1 cellular context compared by ENCODE assay signal in the genomic region with DNA sequence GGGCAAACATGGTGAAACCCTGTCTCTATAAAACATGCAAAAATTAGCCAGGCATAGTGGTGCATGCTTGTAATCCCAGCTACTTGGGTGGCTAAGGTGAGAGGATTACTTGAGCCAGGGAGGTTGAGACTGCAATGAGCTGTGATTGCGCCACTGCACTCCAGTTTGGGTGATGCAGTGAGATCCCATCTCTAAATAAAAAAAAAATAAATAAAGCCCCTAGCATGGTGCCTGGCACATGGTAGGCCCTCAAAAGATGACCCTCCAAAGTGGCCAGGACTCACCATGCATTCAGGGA.
TF ChIP-seq lines count a peak whose summit lies in the region.

No MANE protein-coding gene starts in this region.

TF ChIP-seq in GM23338, 12 proteins besides CTCF, POLR2A, EP300 and RAD21:
- TF ChIP-seq, protein P1, sequence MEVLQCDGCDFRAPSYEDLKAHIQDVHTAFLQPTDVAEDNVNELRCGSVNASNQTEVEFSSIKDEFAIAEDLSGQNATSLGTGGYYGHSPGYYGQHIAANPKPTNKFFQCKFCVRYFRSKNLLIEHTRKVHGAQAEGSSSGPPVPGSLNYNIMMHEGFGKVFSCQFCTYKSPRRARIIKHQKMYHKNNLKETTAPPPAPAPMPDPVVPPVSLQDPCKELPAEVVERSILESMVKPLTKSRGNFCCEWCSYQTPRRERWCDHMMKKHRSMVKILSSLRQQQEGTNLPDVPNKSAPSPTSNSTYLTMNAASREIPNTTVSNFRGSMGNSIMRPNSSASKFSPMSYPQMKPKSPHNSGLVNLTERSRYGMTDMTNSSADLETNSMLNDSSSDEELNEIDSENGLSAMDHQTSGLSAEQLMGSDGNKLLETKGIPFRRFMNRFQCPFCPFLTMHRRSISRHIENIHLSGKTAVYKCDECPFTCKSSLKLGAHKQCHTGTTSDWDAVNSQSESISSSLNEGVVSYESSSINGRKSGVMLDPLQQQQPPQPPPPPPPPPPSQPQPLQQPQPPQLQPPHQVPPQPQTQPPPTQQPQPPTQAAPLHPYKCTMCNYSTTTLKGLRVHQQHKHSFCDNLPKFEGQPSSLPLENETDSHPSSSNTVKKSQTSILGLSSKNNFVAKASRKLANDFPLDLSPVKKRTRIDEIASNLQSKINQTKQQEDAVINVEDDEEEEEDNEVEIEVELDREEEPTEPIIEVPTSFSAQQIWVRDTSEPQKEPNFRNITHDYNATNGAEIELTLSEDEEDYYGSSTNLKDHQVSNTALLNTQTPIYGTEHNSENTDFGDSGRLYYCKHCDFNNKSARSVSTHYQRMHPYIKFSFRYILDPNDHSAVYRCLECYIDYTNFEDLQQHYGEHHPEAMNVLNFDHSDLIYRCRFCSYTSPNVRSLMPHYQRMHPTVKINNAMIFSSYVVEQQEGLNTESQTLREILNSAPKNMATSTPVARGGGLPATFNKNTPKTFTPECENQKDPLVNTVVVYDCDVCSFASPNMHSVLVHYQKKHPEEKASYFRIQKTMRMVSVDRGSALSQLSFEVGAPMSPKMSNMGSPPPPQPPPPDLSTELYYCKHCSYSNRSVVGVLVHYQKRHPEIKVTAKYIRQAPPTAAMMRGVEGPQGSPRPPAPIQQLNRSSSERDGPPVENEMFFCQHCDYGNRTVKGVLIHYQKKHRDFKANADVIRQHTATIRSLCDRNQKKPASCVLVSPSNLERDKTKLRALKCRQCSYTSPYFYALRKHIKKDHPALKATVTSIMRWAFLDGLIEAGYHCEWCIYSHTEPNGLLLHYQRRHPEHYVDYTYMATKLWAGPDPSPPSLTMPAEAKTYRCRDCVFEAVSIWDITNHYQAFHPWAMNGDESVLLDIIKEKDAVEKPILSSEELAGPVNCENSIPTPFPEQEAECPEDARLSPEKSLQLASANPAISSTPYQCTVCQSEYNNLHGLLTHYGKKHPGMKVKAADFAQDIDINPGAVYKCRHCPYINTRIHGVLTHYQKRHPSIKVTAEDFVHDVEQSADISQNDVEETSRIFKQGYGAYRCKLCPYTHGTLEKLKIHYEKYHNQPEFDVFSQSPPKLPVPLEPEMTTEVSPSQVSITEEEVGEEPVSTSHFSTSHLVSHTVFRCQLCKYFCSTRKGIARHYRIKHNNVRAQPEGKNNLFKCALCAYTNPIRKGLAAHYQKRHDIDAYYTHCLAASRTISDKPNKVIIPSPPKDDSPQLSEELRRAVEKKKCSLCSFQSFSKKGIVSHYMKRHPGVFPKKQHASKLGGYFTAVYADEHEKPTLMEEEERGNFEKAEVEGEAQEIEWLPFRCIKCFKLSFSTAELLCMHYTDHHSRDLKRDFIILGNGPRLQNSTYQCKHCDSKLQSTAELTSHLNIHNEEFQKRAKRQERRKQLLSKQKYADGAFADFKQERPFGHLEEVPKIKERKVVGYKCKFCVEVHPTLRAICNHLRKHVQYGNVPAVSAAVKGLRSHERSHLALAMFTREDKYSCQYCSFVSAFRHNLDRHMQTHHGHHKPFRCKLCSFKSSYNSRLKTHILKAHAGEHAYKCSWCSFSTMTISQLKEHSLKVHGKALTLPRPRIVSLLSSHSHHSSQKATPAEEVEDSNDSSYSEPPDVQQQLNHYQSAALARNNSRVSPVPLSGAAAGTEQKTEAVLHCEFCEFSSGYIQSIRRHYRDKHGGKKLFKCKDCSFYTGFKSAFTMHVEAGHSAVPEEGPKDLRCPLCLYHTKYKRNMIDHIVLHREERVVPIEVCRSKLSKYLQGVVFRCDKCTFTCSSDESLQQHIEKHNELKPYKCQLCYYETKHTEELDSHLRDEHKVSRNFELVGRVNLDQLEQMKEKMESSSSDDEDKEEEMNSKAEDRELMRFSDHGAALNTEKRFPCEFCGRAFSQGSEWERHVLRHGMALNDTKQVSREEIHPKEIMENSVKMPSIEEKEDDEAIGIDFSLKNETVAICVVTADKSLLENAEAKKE (CRISPR knock-in tag; IDR thresholded peaks at IDR 0.05): no peak
- TF ChIP-seq JUNB (IDR thresholded peaks at IDR 0.05; ENCODE audit: unreplicated experiment): no peak
